In genomic region chr11:92808009-92808408, GRCh38 we compare ENCODE assay signal across 29 cellular contexts.
"Had no signal": no experiment of that assay in that cellular context is flagged by ENCODE, and none has a peak within 500 bp of the region (broad histone marks: within the 10 kb centered on the region; RNA-seq: fewer than 3 reads in every experiment).

No MANE protein-coding gene starts in this region.

- H3K27me3 ChIP-seq: adrenal gland, ascending aorta, body of pancreas, brain microvascular endothelial cell, breast epithelium had no signal

- H3K4me3 ChIP-seq: adrenal gland, ascending aorta, body of pancreas, breast epithelium, cardiac muscle cell had no signal

- H3K27ac ChIP-seq: adrenal gland, ascending aorta, body of pancreas, brain microvascular endothelial cell, breast epithelium, cardiac muscle cell had no signal

- H3K9me3 ChIP-seq: adrenal gland, ascending aorta, body of pancreas, breast epithelium had no signal

- H3K36me3 ChIP-seq: adrenal gland, ascending aorta, brain microvascular endothelial cell, breast epithelium, cardiac muscle cell had no signal

- H3K4me1 ChIP-seq: adrenal gland, ascending aorta, body of pancreas, breast epithelium had no signal

- DNase-seq: activated effector memory CD4-positive, alpha-beta T cell treated with anti-CD3 and anti-CD28 coated beads, Interleukin-2, amount 50 U/mL, for 16 hours; activated effector memory CD4-positive, alpha-beta T cell treated with Interleukin-2 at 50 U/mL for 16 hours; activated gamma-delta T cell; activated gamma-delta T cell treated with Interleukin-2 at 50 U/mL for 16 hours; activated naive CD4-positive, alpha-beta T cell; activated naive CD4-positive, alpha-beta T cell treated with anti-CD3 and anti-CD28 coated beads for 36 hours; activated naive CD4-positive, alpha-beta T cell treated with anti-CD3 and anti-CD28 coated beads, Interleukin-2, amount 10 ng/mL, durations not matched to agents 7 days and 5 days; activated naive CD4-positive, alpha-beta T cell treated with anti-CD3 and anti-CD28 coated beads, Interleukin-2, amount 50 U/mL, for 16 hours; activated naive CD4-positive, alpha-beta T cell treated with Interleukin-2 at 50 U/mL for 16 hours; activated naive CD8-positive, alpha-beta T cell treated with anti-CD3 and anti-CD28 coated beads for 36 hours; activated naive CD8-positive, alpha-beta T cell treated with anti-CD3 and anti-CD28 coated beads, Interleukin-2, amount 10 ng/mL, durations not matched to agents 7 days and 5 days; activated naive CD8-positive, alpha-beta T cell treated with anti-CD3 and anti-CD28 coated beads, Interleukin-2, amount 50 U/mL, for 24 hours; activated T-cell treated with anti-CD3 and anti-CD28 coated beads, Interleukin-2, amount 50 U/mL, for 24 hours; activated T-cell treated with anti-CD3 and anti-CD28 coated beads, Interleukin-2, amount 50 U/mL, for 4 hours; activated T-cell treated with anti-CD3 and anti-CD28 coated beads, Interleukin-2, amount 50 U/mL, for 48 hours; activated T-cell treated with anti-CD3 and anti-CD28 coated beads, Interleukin-2, amount 50 U/mL, for 72 hours; adrenal gland; amniotic stem cell; amygdala; anterior cingulate cortex; aorta; body of pancreas; brain microvascular endothelial cell; caudate nucleus; central memory CD4-positive, alpha-beta T cell; cerebellar nuclear complex had no signal
